In genomic region chr1:226132731-226133503, GRCh38 we compare ENCODE assay signal across 10 cellular contexts. TPM values are rescaled to one million over a fixed set of nuclear protein-coding genes. Genes with fewer than 3 reads are reported as not detected.
A peak's percentile ranks its signal among the peaks of the same experiment; 100 is the strongest.
DNase-seq lines count a peak whose midpoint lies in the region; ATAC-seq, FAIRE-seq and TF ChIP-seq lines count a peak whose summit lies in the region.
"Had no signal": no experiment of that assay in that cellular context is flagged by ENCODE, and none has a peak within 500 bp of the region (broad histone marks: within the 10 kb centered on the region; RNA-seq: fewer than 3 reads in every experiment).

No MANE protein-coding gene starts in this region.

- H3K4me3 ChIP-seq in colonic mucosa (no peak overlapping the region), pancreas (no peak overlapping the region)

- ATAC-seq in GM18511 (IDR thresholded peaks at IDR 0.05; ENCODE audit: unreplicated experiment): peak; percentile 59
- ATAC-seq in HG02759 (IDR thresholded peaks at IDR 0.05; ENCODE audit: unreplicated experiment): peak; percentile 54
- ATAC-seq in pancreas: peak in 3 of 4 donors; percentile 20 to 44 (median 38)
- ATAC-seq: activated T-helper 17 cell treated with anti-CD3 and anti-CD28 coated beads, Interleukin-2, amount 50 U/mL, for 72 hours had no signal

- 47 to 53% methylated on average over 17 of the region's 17 CpGs for WGBS in pancreas, 2 donors

- H3K9me3 ChIP-seq in colonic mucosa (no peaks in the 10 kb centered on the region), pancreas (no peaks in the 10 kb centered on the region)

- intact Hi-C loops in colonic mucosa (cut with DNase I): no loop called here
- intact Hi-C loops in pancreas (cut with DNase I): no loop called here

- H3K9ac ChIP-seq in colonic mucosa (ENCODE audit: low read depth in 2 of 2, low read length in 2 of 2): peak overlapping the region; percentile 40 to 62

- H3K27me3 ChIP-seq in colonic mucosa (no peaks in the 10 kb centered on the region), pancreas (no peaks in the 10 kb centered on the region)

- no peak for FAIRE-seq in pancreas (lab: Jason Lieb, UNC)
- FAIRE-seq: endometrium had no signal

- H3K4me1 ChIP-seq in colonic mucosa (peaks cover 25% of the 10 kb centered on the region), pancreas (peaks cover 10 to 37% (median 23%) of the 10 kb centered on the region in 3 donors)

- no peaks in the 10 kb centered on the region for H3K36me3 ChIP-seq in colonic mucosa
- H3K36me3 ChIP-seq in pancreas: no peaks in the 10 kb centered on the region

- no peak for TF ChIP-seq CTCF in colonic mucosa (IDR thresholded peaks at IDR 0.05)
- TF ChIP-seq CTCF in pancreas (IDR thresholded peaks at IDR 0.05): no peak

- DNase-seq in colonic mucosa: no peak
- no peak for DNase-seq in pancreas
- DNase-seq in activated effector memory CD4-positive, alpha-beta T cell treated with anti-CD3 and anti-CD28 coated beads, Interleukin-2, amount 50 U/mL, for 16 hours: no peak
- no peak for DNase-seq in LoVo (ENCODE audit: low spot score)
- no peak for DNase-seq in NCI-H2107 treated with DMSO at 0.1 percent for 48 hours (lab: John Stamatoyannopoulos, UW; ENCODE audit: unreplicated experiment)
- DNase-seq in SW480 (ENCODE audit: low spot score): no peak

- H3K27ac ChIP-seq in colonic mucosa: no peak overlapping the region
- H3K27ac ChIP-seq in pancreas: peak overlapping the region; percentile 24 to 76 (median 54)

RNA-seq across cellular contexts. Expression of gene ACBD3, which starts 53.6 kb away (rescaled TPM):
- 10 to 100 TPM; 46.6 to 61.6 TPM for total RNA-seq in colonic mucosa
- total RNA-seq in pancreas: 10 to 100 TPM; 16.3 to 24.4 (median 19.7) TPM
- polyA plus RNA-seq in pancreas: 10 to 100 TPM in 1 of 2 donors, 1 to 10 TPM in 1; 5.9 to 12.8 TPM
